In the genomic region with DNA sequence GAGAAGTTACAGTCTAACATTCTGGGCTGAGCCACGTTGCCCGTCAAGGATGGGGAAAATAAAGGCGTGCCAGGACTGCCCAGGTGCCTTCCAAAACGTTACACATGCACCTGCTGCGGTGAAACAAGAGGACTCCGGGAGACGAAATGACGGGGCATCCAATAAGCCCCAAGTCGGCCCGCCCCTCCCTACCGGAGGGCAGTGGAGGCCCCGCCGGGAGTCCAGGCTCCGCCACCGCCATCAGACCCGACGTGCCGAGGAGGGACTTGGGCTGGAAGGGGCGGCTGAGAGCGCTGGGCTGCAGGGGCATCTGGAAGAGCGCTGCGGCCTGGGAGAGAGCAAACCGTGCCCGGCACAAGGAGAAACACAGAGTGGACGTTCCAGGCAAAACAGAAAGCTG, we compare ENCODE assay signal across 14 cellular contexts.
"Had no signal": no experiment of that assay in that cellular context is flagged by ENCODE, and none has a peak within 500 bp of the region (broad histone marks: within the 10 kb centered on the region; RNA-seq: fewer than 3 reads in every experiment).

No MANE protein-coding gene starts in this region.

- H3K36me3 ChIP-seq: suprapubic skin, thyroid gland, upper lobe of right lung had no signal

- H3K4me1 Mint-ChIP-seq: naive B cell had no signal

- H3K27ac Mint-ChIP-seq: dendritic cell treated with granulocyte-macrophage colony-stimulating factor and Interleukin-4, amounts not matched to agents 40 ng/mL and 50 ng/mL, for 4 days; naive B cell had no signal

- H3K27me3 ChIP-seq: foreskin keratinocyte, thyroid gland, upper lobe of right lung had no signal

- DNase-seq: cerebellar nuclear complex; erythroblast; foreskin keratinocyte; mesendoderm; naive B cell; right cardiac atrium; stimulated activated CD4-positive, alpha-beta T cell treated with anti-CD3 and anti-CD28 coated beads, Interleukin-2, amount 100 ng/mL, for 48 hours; stimulated activated naive CD8-positive, alpha-beta T cell treated with anti-CD3 and anti-CD28 coated beads, Interleukin-15, Interleukin-2, amounts not matched to agents 100 U/mL and 50 U/mL, for 24 hours; upper lobe of right lung had no signal

- H3K4me3 ChIP-seq: smooth muscle cell, suprapubic skin, thyroid gland, upper lobe of right lung had no signal

- H3K4me1 ChIP-seq: foreskin keratinocyte, upper lobe of right lung had no signal

- H3K27ac ChIP-seq: foreskin keratinocyte, suprapubic skin, thyroid gland, upper lobe of right lung had no signal

- H3K9me3 ChIP-seq: suprapubic skin, thyroid gland, upper lobe of right lung had no signal

- H3K9me3 Mint-ChIP-seq: dendritic cell treated with granulocyte-macrophage colony-stimulating factor and Interleukin-4, amounts not matched to agents 40 ng/mL and 50 ng/mL, for 4 days; naive B cell had no signal

- H3K4me3 Mint-ChIP-seq: dendritic cell treated with granulocyte-macrophage colony-stimulating factor and Interleukin-4, amounts not matched to agents 40 ng/mL and 50 ng/mL, for 4 days; naive B cell had no signal

- H3K4me2 ChIP-seq: smooth muscle cell had no signal

- FAIRE-seq: colon had no signal

- H3K36me3 Mint-ChIP-seq: naive B cell had no signal

- ATAC-seq: foreskin keratinocyte; right cardiac atrium; stimulated activated naive CD8-positive, alpha-beta T cell treated with anti-CD3 and anti-CD28 coated beads, Interleukin-15, Interleukin-2, amounts not matched to agents 100 U/mL and 50 U/mL, for 24 hours; upper lobe of right lung had no signal
